1 cellular context compared by ENCODE assay signal in the genomic region with DNA sequence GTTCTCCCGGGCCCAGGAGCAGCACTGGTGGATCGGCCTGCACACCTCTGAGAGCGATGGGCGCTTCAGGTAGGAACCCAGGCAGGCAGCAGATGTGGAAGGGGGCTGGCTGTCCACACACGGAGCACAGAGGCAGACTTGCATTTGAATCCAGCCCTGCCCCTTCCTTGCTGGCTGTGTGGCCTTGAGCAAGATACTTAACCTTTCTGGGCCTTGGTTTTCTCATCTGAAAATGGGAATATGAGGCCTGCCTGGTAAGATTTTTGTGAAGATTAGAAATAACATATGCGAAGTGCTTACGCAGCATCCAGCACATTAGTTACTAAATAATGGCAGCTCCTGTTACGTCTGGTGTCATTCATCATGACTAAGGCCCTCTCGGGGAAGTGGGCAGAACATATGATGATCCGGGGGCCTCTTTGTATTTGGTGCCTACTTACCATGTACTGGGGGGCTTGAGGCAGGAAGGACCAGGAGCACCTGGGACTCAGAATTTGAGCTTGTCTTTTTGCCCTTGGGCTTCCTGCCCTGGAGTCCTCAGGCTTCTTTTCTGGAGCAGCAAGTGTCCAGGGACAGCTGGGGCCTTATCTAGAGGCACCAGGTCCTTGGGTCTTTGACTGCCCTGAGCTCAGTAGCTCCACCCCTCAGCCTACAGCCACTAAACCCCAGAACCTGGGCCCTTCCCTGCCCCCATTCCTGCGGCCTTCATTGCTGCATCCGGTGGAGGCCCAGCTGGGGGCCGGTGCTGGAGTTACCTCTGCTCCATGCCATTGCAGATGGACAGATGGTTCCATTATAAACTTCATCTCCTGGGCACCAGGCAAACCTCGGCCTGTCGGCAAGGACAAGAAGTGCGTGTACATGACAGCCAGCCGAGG.
TF ChIP-seq lines count a peak whose summit lies in the region.

No MANE protein-coding gene starts in this region.

TF ChIP-seq in K562, 482 proteins besides CTCF, POLR2A, EP300 and RAD21 (continued from another document and continues in another):
- TF ChIP-seq, protein P1, sequence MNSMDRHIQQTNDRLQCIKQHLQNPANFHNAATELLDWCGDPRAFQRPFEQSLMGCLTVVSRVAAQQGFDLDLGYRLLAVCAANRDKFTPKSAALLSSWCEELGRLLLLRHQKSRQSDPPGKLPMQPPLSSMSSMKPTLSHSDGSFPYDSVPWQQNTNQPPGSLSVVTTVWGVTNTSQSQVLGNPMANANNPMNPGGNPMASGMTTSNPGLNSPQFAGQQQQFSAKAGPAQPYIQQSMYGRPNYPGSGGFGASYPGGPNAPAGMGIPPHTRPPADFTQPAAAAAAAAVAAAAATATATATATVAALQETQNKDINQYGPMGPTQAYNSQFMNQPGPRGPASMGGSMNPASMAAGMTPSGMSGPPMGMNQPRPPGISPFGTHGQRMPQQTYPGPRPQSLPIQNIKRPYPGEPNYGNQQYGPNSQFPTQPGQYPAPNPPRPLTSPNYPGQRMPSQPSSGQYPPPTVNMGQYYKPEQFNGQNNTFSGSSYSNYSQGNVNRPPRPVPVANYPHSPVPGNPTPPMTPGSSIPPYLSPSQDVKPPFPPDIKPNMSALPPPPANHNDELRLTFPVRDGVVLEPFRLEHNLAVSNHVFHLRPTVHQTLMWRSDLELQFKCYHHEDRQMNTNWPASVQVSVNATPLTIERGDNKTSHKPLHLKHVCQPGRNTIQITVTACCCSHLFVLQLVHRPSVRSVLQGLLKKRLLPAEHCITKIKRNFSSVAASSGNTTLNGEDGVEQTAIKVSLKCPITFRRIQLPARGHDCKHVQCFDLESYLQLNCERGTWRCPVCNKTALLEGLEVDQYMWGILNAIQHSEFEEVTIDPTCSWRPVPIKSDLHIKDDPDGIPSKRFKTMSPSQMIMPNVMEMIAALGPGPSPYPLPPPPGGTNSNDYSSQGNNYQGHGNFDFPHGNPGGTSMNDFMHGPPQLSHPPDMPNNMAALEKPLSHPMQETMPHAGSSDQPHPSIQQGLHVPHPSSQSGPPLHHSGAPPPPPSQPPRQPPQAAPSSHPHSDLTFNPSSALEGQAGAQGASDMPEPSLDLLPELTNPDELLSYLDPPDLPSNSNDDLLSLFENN (IDR thresholded peaks at IDR 0.05; ENCODE audit: low read depth in 2 of 2, low read length in 2 of 2): peak in 1 of 2 experiments; percentile 81; a peak in 1 of 4 replicates
- TF ChIP-seq NBN (IDR thresholded peaks at IDR 0.05; ENCODE audit: low read depth): peak; percentile 63; the same call in 1 of the 2 replicates
- TF ChIP-seq CBX5 (IDR thresholded peaks at IDR 0.05; ENCODE audit: borderline replicate concordance, low read depth): no peak
- peak; percentile 83 for TF ChIP-seq DACH1 (IDR thresholded peaks at IDR 0.05; ENCODE audit: partially characterized antibody)
- TF ChIP-seq, protein P2, sequence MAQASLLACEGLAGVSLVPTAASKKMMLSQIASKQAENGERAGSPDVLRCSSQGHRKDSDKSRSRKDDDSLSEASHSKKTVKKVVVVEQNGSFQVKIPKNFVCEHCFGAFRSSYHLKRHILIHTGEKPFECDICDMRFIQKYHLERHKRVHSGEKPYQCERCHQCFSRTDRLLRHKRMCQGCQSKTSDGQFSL (CRISPR knock-in tag; IDR thresholded peaks at IDR 0.05): no peak
- TF ChIP-seq, protein P2 (tag; IDR thresholded peaks at IDR 0.05): no peak
- 0 out of 4 replicates have a peak, but pooled peaks of 1 of the 2 experiments have one; percentile 39 for TF ChIP-seq TEAD1 (CRISPR knock-in tag; IDR thresholded peaks at IDR 0.05)
- peak; percentile 96 for TF ChIP-seq DPF2 (IDR thresholded peaks at IDR 0.05)
- TF ChIP-seq TRIM24 (IDR thresholded peaks at IDR 0.05): peak; percentile 79 to 89; a peak in 3 of 4 replicates
- TF ChIP-seq SP2 (IDR thresholded peaks at IDR 0.05; ENCODE audit: extremely low read depth, low read depth, low read length, poor library complexity, severe bottlenecking): no peak
- peak; percentile 62; the same call in 1 of the 2 replicates for TF ChIP-seq MAFK (IDR thresholded peaks at IDR 0.05; ENCODE audit: low read length)
- peak; percentile 73 for TF ChIP-seq VEZF1 (CRISPR knock-in tag; IDR thresholded peaks at IDR 0.05)
- no peak; the same call in 1 of the 2 replicates for TF ChIP-seq KAT7 (CRISPR knock-in tag; IDR thresholded peaks at IDR 0.05; ENCODE audit: borderline replicate concordance)
- TF ChIP-seq NFATC3 (IDR thresholded peaks at IDR 0.05): no peak
- no peak for TF ChIP-seq ZNF41 (CRISPR knock-in tag; conservative IDR thresholded peaks at IDR 0.05)
- peak; percentile 58 for TF ChIP-seq CHD2 (IDR thresholded peaks at IDR 0.05; ENCODE audit: low read depth, low read length)
- no peak for TF ChIP-seq GMEB1 (CRISPR knock-in tag; IDR thresholded peaks at IDR 0.05)
- peak; percentile 50 for TF ChIP-seq CCNT2 (IDR thresholded peaks at IDR 0.05; ENCODE audit: borderline replicate concordance, extremely low read depth, insufficient read length, low read depth, low read length)
- peak; percentile 64; the same call in 1 of the 2 replicates for TF ChIP-seq E2F1 (CRISPR knock-in tag; IDR thresholded peaks at IDR 0.05)
- TF ChIP-seq, protein P3, sequence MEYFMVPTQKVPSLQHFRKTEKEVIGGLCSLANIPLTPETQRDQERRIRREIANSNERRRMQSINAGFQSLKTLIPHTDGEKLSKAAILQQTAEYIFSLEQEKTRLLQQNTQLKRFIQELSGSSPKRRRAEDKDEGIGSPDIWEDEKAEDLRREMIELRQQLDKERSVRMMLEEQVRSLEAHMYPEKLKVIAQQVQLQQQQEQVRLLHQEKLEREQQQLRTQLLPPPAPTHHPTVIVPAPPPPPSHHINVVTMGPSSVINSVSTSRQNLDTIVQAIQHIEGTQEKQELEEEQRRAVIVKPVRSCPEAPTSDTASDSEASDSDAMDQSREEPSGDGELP (CRISPR knock-in tag; IDR thresholded peaks at IDR 0.05; ENCODE audit: borderline replicate concordance): peak; percentile 99
- no peak for TF ChIP-seq ZNF444 (CRISPR knock-in tag; IDR thresholded peaks at IDR 0.05)
- 0 out of 4 replicates have a peak, but pooled peaks of 1 of the 2 experiments have one; percentile 44 for TF ChIP-seq HDAC1 (IDR thresholded peaks at IDR 0.05)
- peak; percentile 84; the same call in 1 of the 2 replicates for TF ChIP-seq GATAD2A (IDR thresholded peaks at IDR 0.05)
- no peak for TF ChIP-seq JUNB (CRISPR knock-in tag; conservative IDR thresholded peaks at IDR 0.05)
- TF ChIP-seq, protein P4, sequence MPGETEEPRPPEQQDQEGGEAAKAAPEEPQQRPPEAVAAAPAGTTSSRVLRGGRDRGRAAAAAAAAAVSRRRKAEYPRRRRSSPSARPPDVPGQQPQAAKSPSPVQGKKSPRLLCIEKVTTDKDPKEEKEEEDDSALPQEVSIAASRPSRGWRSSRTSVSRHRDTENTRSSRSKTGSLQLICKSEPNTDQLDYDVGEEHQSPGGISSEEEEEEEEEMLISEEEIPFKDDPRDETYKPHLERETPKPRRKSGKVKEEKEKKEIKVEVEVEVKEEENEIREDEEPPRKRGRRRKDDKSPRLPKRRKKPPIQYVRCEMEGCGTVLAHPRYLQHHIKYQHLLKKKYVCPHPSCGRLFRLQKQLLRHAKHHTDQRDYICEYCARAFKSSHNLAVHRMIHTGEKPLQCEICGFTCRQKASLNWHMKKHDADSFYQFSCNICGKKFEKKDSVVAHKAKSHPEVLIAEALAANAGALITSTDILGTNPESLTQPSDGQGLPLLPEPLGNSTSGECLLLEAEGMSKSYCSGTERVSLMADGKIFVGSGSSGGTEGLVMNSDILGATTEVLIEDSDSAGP (CRISPR knock-in tag; IDR thresholded peaks at IDR 0.05): no peak
- TF ChIP-seq, protein P5, sequence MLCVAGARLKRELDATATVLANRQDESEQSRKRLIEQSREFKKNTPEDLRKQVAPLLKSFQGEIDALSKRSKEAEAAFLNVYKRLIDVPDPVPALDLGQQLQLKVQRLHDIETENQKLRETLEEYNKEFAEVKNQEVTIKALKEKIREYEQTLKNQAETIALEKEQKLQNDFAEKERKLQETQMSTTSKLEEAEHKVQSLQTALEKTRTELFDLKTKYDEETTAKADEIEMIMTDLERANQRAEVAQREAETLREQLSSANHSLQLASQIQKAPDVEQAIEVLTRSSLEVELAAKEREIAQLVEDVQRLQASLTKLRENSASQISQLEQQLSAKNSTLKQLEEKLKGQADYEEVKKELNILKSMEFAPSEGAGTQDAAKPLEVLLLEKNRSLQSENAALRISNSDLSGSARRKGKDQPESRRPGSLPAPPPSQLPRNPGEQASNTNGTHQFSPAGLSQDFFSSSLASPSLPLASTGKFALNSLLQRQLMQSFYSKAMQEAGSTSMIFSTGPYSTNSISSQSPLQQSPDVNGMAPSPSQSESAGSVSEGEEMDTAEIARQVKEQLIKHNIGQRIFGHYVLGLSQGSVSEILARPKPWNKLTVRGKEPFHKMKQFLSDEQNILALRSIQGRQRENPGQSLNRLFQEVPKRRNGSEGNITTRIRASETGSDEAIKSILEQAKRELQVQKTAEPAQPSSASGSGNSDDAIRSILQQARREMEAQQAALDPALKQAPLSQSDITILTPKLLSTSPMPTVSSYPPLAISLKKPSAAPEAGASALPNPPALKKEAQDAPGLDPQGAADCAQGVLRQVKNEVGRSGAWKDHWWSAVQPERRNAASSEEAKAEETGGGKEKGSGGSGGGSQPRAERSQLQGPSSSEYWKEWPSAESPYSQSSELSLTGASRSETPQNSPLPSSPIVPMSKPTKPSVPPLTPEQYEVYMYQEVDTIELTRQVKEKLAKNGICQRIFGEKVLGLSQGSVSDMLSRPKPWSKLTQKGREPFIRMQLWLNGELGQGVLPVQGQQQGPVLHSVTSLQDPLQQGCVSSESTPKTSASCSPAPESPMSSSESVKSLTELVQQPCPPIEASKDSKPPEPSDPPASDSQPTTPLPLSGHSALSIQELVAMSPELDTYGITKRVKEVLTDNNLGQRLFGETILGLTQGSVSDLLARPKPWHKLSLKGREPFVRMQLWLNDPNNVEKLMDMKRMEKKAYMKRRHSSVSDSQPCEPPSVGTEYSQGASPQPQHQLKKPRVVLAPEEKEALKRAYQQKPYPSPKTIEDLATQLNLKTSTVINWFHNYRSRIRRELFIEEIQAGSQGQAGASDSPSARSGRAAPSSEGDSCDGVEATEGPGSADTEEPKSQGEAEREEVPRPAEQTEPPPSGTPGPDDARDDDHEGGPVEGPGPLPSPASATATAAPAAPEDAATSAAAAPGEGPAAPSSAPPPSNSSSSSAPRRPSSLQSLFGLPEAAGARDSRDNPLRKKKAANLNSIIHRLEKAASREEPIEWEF (CRISPR knock-in tag; IDR thresholded peaks at IDR 0.05): no peak; the same call in 1 of the 2 replicates
- TF ChIP-seq BHLHE40 (IDR thresholded peaks at IDR 0.05; ENCODE audit: low read length): peak; percentile 35; the same call in 1 of the 2 replicates
- 0 out of 2 replicates have a peak, but pooled peaks have one; percentile 13 for TF ChIP-seq HCFC1 (IDR thresholded peaks at IDR 0.05; ENCODE audit: low read depth, low read length)
- TF ChIP-seq, protein P6, sequence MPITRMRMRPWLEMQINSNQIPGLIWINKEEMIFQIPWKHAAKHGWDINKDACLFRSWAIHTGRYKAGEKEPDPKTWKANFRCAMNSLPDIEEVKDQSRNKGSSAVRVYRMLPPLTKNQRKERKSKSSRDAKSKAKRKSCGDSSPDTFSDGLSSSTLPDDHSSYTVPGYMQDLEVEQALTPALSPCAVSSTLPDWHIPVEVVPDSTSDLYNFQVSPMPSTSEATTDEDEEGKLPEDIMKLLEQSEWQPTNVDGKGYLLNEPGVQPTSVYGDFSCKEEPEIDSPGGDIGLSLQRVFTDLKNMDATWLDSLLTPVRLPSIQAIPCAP (CRISPR knock-in tag; IDR thresholded peaks at IDR 0.05; ENCODE audit: borderline replicate concordance): no peak
- TF ChIP-seq KLF16 (IDR thresholded peaks at IDR 0.05): peak; percentile 88
- TF ChIP-seq PHF8 (IDR thresholded peaks at IDR 0.05; ENCODE audit: borderline replicate concordance, low read length): peak; percentile 62; the same call in 1 of the 2 replicates
- peak; percentile 30 for TF ChIP-seq RBM25 (IDR thresholded peaks at IDR 0.05; ENCODE audit: low read depth, low read length, severe bottlenecking)
